28 cellular contexts compared by ENCODE assay signal in the genomic region with DNA sequence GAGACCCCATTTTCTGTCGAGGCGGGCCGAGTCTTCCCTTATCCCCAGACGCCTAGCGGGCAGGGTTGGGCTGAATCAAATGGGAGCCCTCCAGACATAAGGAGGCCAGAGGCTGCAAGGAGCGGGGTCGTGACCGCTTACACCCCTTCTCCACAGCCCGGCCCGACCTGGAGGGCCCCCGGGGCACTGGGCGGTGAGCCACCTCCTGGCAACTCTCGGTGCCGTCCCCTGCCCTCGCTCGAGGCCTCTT. TPM values are rescaled to one million over a fixed set of nuclear protein-coding genes. Genes with fewer than 3 reads are reported as not detected.
DNase-seq lines count a peak whose midpoint lies in the region; TF ChIP-seq lines count a peak whose summit lies in the region.
"Had no signal": no experiment of that assay in that cellular context is flagged by ENCODE, and none has a peak within 500 bp of the region (broad histone marks: within the 10 kb centered on the region; RNA-seq: fewer than 3 reads in every experiment).

No MANE protein-coding gene starts in this region.

- peaks cover 0 to 35% (median 17%) of the 10 kb centered on the region in 11 experiments; a peak in 9 of 22 replicates for H3K36me3 ChIP-seq in BLaER1 treated with 17β-estradiol and CSF1 and Interleukin-3, amounts not matched to agents 10 nM and 100 nM
- H3K36me3 ChIP-seq in left ventricle myocardium inferior (peaks cover 29% of the 10 kb centered on the region), esophagus squamous epithelium (peaks cover 0 to 42% (median 0%) of the 10 kb centered on the region in 3 donors)
- H3K36me3 ChIP-seq: Peyer's patch, uterus had no signal

- DNase-seq in H9 (no peak), left ventricle myocardium inferior (no peak), esophagus squamous epithelium (lab: John Stamatoyannopoulos, UW) (no peak), GM03348 (ENCODE audit: low spot score) (no peak), GF-D8 (lab: John Stamatoyannopoulos, UW) (no peak)
- DNase-seq: activated CD8-positive, alpha-beta memory T cell treated with anti-CD3 and anti-CD28 coated beads for 24 hours; activated naive CD4-positive, alpha-beta T cell treated with Interleukin-2 at 50 U/mL for 16 hours; activated T-cell treated with anti-CD3 and anti-CD28 coated beads, Interleukin-2, amount 50 U/mL, for 1 hour; amniotic stem cell; CD4-positive, CD25-positive, alpha-beta regulatory T cell; DMS 273 treated with DMSO at 0.1 percent for 48 hours; NCI-H1694; NCI-H2171; NCI-H524 treated with DMSO at 0.1 percent for 48 hours; SJCRH30; spleen; stimulated activated CD4-positive, alpha-beta T cell treated with anti-CD3 and anti-CD28 coated beads, Interleukin-4, amount 100 ng/mL, for 1 hour; T-helper 1 cell; uterus had no signal

- 0 out of 22 replicates have a peak overlapping the region, but pooled peaks of 1 of the 11 experiments have one; percentile 3 for H3K9ac ChIP-seq in BLaER1 treated with 17β-estradiol and CSF1 and Interleukin-3, amounts not matched to agents 10 nM and 100 nM
- H3K9ac ChIP-seq in H9 (ENCODE audit: extremely low read depth, insufficient read length, low read length) = no peak overlapping the region

- no peak overlapping the region for H3K56ac ChIP-seq in H9 (ENCODE audit: insufficient read length, low read depth, low read length)

- no peaks in the 10 kb centered on the region for H3K79me2 ChIP-seq in H9 (ENCODE audit: insufficient read depth, low read length)

- H4K5ac ChIP-seq in H9 (ENCODE audit: insufficient read length, low read depth, low read length) = no peak overlapping the region

- no peak overlapping the region for H3K14ac ChIP-seq in H9 (ENCODE audit: insufficient read depth, low read length)

- peak overlapping the region; percentile 33 to 77; a peak in 4 of 5 replicates for H3K4me3 Mint-ChIP-seq in H9
- peak overlapping the region in 2 of 3 experiments; percentile 31 to 76 for H3K4me3 Mint-ChIP-seq in nephron

- peak overlapping the region; percentile 53 to 85 (median 74) for H3K4me2 ChIP-seq in BLaER1 treated with 17β-estradiol and CSF1 and Interleukin-3, amounts not matched to agents 10 nM and 100 nM
- H3K4me2 ChIP-seq in H9 (ENCODE audit: insufficient read depth, insufficient read length, low read length) = peak overlapping the region; percentile 54

- intact Hi-C loops in left ventricle myocardium inferior (cut with micrococcal nuclease) = no loop called here
- intact Hi-C loops in esophagus squamous epithelium (cut with DNase I) = no loop called here

- peaks cover 10% of the 10 kb centered on the region for H3K23me2 ChIP-seq in H9 (ENCODE audit: insufficient read length, low read depth, low read length, poor library complexity, severe bottlenecking)

- H2AK5ac ChIP-seq in H9 (ENCODE audit: insufficient read length, low read length) = no peak overlapping the region

- H3K27ac Mint-ChIP-seq in H9 (no peak overlapping the region), nephron (no peak overlapping the region)

- no peak for TF ChIP-seq POLR2A in esophagus squamous epithelium (IDR thresholded peaks at IDR 0.05)

- H2BK20ac ChIP-seq in H9 (ENCODE audit: low read depth, low read length, poor library complexity, severe bottlenecking) = no peak overlapping the region

- no peak overlapping the region for H2BK120ac ChIP-seq in H9 (ENCODE audit: low read depth, low read length, poor library complexity, severe bottlenecking)

- H2BK5ac ChIP-seq in H9 (ENCODE audit: insufficient read length, low read length) = no peak overlapping the region

- H3K36me3 Mint-ChIP-seq in H9 (ENCODE audit: insufficient read depth in 1 of 3, low read depth in 3 of 3) (peaks cover 7 to 16% (median 14%) of the 10 kb centered on the region in 3 experiments; a peak in 6 of 7 replicates), nephron (ENCODE audit: low read depth) (peaks cover 26% of the 10 kb centered on the region)
- H3K36me3 Mint-ChIP-seq: CD4-positive, CD25-positive, alpha-beta regulatory T cell had no signal

- no CpG with 5 or more reads among the region's 16 CpGs for WGBS in H9 (ENCODE audit: extremely low coverage, insufficient read length, low lambda C conversion rate)
- WGBS in esophagus squamous epithelium, 2 donors = no CpG with 5 or more reads among the region's 16 CpGs

- H3T11ph ChIP-seq in H9 (ENCODE audit: low read length) = no peak overlapping the region

- H3K27ac ChIP-seq in BLaER1 treated with 17β-estradiol and CSF1 and Interleukin-3, amounts not matched to agents 10 nM and 100 nM = no peak overlapping the region
- H3K27ac ChIP-seq in H9 (ENCODE audit: insufficient read length, low read depth, low read length) = no peak overlapping the region
- peak overlapping the region; percentile 86 for H3K27ac ChIP-seq in left ventricle myocardium inferior (replicated peaks)
- H3K27ac ChIP-seq in esophagus squamous epithelium = no peak overlapping the region
- H3K27ac ChIP-seq: coronary artery, esophagus muscularis mucosa, Peyer's patch, SJCRH30, spleen, uterus had no signal

- H3K4ac ChIP-seq in H9 (ENCODE audit: low read depth, low read length) = no peak overlapping the region

- H4K20me1 ChIP-seq in BLaER1 treated with 17β-estradiol and CSF1 and Interleukin-3, amounts not matched to agents 10 nM and 100 nM = peaks cover 0 to 65% (median 55%) of the 10 kb centered on the region in 11 experiments; a peak in 18 of 22 replicates
- H4K20me1 ChIP-seq in H9 (ENCODE audit: control insufficient read depth, insufficient read depth, insufficient read length) = peaks cover 4% of the 10 kb centered on the region

- peaks cover 40 to 83% (median 59%) of the 10 kb centered on the region in 11 experiments for H3K27me3 ChIP-seq in BLaER1 treated with 17β-estradiol and CSF1 and Interleukin-3, amounts not matched to agents 10 nM and 100 nM
- H3K27me3 ChIP-seq in H9 (ENCODE audit: insufficient read depth, low read length) (peaks cover 77% of the 10 kb centered on the region; the same call in 1 of the 2 replicates), left ventricle myocardium inferior (ENCODE audit: low read depth) (peaks cover 60% of the 10 kb centered on the region), esophagus squamous epithelium (peaks cover 0 to 91% (median 0%) of the 10 kb centered on the region in 4 donors)
- H3K27me3 ChIP-seq: SJCRH30, uterus had no signal

- no peak overlapping the region for H4K8ac ChIP-seq in H9 (replicated peaks; ENCODE audit: insufficient read length, low read depth, low read length)

- no peak overlapping the region for H4K91ac ChIP-seq in H9 (ENCODE audit: insufficient read length, low read depth, low read length)

- no peaks in the 10 kb centered on the region for H3K79me1 ChIP-seq in H9 (ENCODE audit: insufficient read depth, low read depth, low read length, poor library complexity, severe bottlenecking)

- TF ChIP-seq CTCF in H9 (conservative IDR thresholded peaks at IDR 0.05) = no peak; the same call in 2 of the 3 replicates
- no peak for TF ChIP-seq CTCF in left ventricle myocardium inferior (IDR thresholded peaks at IDR 0.05; ENCODE audit: borderline replicate concordance)
- TF ChIP-seq CTCF in nephron (IDR thresholded peaks at IDR 0.05; ENCODE audit: unreplicated experiment in 3 of 3) = no peak
- TF ChIP-seq CTCF in esophagus squamous epithelium (IDR thresholded peaks at IDR 0.05) = no peak

- H3K23ac ChIP-seq in H9 (ENCODE audit: insufficient read length, low read depth, low read length) = no peak overlapping the region

- no peaks in the 10 kb centered on the region for H3K9me3 ChIP-seq in BLaER1 treated with 17β-estradiol and CSF1 and Interleukin-3, amounts not matched to agents 10 nM and 100 nM (replicated peaks in 1 of 11)
- H3K9me3 ChIP-seq in H9 (ENCODE audit: control insufficient read depth, low read depth, low read length) (no peaks in the 10 kb centered on the region), left ventricle myocardium inferior (replicated peaks) (no peaks in the 10 kb centered on the region), esophagus squamous epithelium (no peaks in the 10 kb centered on the region)
- H3K9me3 ChIP-seq: esophagus muscularis mucosa, Peyer's patch, SJCRH30, spleen, uterus had no signal

- H3K4me1 Mint-ChIP-seq in H9 (peaks cover 14 to 34% of the 10 kb centered on the region in 2 experiments), nephron (peaks cover 24% of the 10 kb centered on the region)

- H2BK12ac ChIP-seq in H9 (ENCODE audit: insufficient read length, low read depth, low read length) = no peak overlapping the region

- H2AFZ ChIP-seq in H9 (ENCODE audit: low read length) = no peak overlapping the region

- H2BK15ac ChIP-seq in H9 (ENCODE audit: low read depth, low read length) = no peak overlapping the region

- H3K27me3 Mint-ChIP-seq in H9 (ENCODE audit: low read depth) (peaks cover 83% of the 10 kb centered on the region), nephron (ENCODE audit: low read depth) (peaks cover 80% of the 10 kb centered on the region)

- H3K18ac ChIP-seq in H9 (ENCODE audit: insufficient read length, low read depth, low read length) = no peak overlapping the region

- H3K9me3 Mint-ChIP-seq in H9 (peaks cover 13 to 25% of the 10 kb centered on the region in 2 experiments; a peak in 4 of 5 replicates), nephron (peaks cover 8% of the 10 kb centered on the region)
- H3K9me3 Mint-ChIP-seq: CD4-positive, CD25-positive, alpha-beta regulatory T cell had no signal

- H3K4me1 ChIP-seq in BLaER1 treated with 17β-estradiol and CSF1 and Interleukin-3, amounts not matched to agents 10 nM and 100 nM = peaks cover 23 to 44% (median 33%) of the 10 kb centered on the region in 10 experiments; a peak in 19 of 20 replicates
- H3K4me1 ChIP-seq in H9 (ENCODE audit: insufficient read depth, low read length) (no peaks in the 10 kb centered on the region; the same call in 1 of the 2 replicates), left ventricle myocardium inferior (peaks cover 64% of the 10 kb centered on the region), esophagus squamous epithelium (peaks cover 15 to 41% (median 22%) of the 10 kb centered on the region in 3 donors)
- H3K4me1 ChIP-seq: SJCRH30, uterus had no signal

- H3K4me3 ChIP-seq in BLaER1 treated with 17β-estradiol and CSF1 and Interleukin-3, amounts not matched to agents 10 nM and 100 nM = peak overlapping the region in 2 of 10 experiments; percentile 7 to 51; a peak in 2 of 20 replicates
- H3K4me3 ChIP-seq in left ventricle myocardium inferior (peak overlapping the region; percentile 62), esophagus squamous epithelium (no peak overlapping the region)
- H3K4me3 ChIP-seq: coronary artery, SJCRH30, uterus had no signal

RNA-seq across cellular contexts. Expression of a gene that starts 0.5 kb away (rescaled TPM):
- 2.4 and 3.4 TPM in 2 replicates for total RNA-seq in H9 (2021)
- total RNA-seq in left ventricle myocardium inferior = not detected
- total RNA-seq in esophagus squamous epithelium = 10 to 100 TPM in 1 of 4 donors, 1 to 10 TPM in 3; 4.8 to 40.0 (median 9.7) TPM
- total RNA-seq: renal cortical epithelial cell had no signal

RNA-seq across cellular contexts. Expression of a gene that starts 8.5 kb away (rescaled TPM):
- total RNA-seq in H9 (2021) (17.7 and 17.8 TPM in 2 replicates), left ventricle myocardium inferior (141 TPM), esophagus squamous epithelium (10 to 100 TPM; 19.8 to 69.7 (median 36.3) TPM)

RNA-seq across cellular contexts. Expression of a gene that starts 37.7 kb away (rescaled TPM):
- total RNA-seq in H9 (2021) = 2.2 and 2.5 TPM in 2 replicates
- total RNA-seq in left ventricle myocardium inferior = 8.0 TPM
- 1 to 10 TPM in 1 of 4 donors, under 1 TPM in 3; 0.18 to 4.4 (median 0.26) TPM for total RNA-seq in esophagus squamous epithelium
- total RNA-seq: CD4-positive, CD25-positive, alpha-beta regulatory T cell; frontal cortex; kidney epithelial cell; temporal lobe had no signal
